Comparison of ENCODE assay signal across 32 cellular contexts in genomic region chr19:5178841-5179625, GRCh38.
"Had no signal": no experiment of that assay in that cellular context is flagged by ENCODE, and none has a peak within 500 bp of the region (broad histone marks: within the 10 kb centered on the region; RNA-seq: fewer than 3 reads in every experiment).

No MANE protein-coding gene starts in this region.

- H3K27me3 Mint-ChIP-seq: activated CD4-positive, alpha-beta T cell treated with anti-CD3 and anti-CD28 coated beads, Interleukin-2, amount 10 ng/mL, durations not matched to agents 24 days and 14 days; activated CD8-positive, alpha-beta T cell treated with anti-CD3 and anti-CD28 coated beads for 36 hours; stimulated activated naive CD8-positive, alpha-beta T cell treated with anti-CD3 and anti-CD28 coated beads, Interleukin-15, amount 100 ng/mL, for 72 hours had no signal

- DNase-seq: activated CD4-positive, alpha-beta T cell treated with anti-CD3 and anti-CD28 coated beads, Interleukin-2, amount 10 ng/mL, durations not matched to agents 24 days and 14 days; activated CD4-positive, CD25-positive, alpha-beta regulatory T cell treated with anti-CD3 and anti-CD28 coated beads, Interleukin-2, amount 50 U/mL, for 72 hours; activated CD8-positive, alpha-beta T cell treated with anti-CD3 and anti-CD28 coated beads for 36 hours; activated gamma-delta T cell treated with Interleukin-2 at 50 U/mL for 16 hours; activated naive CD4-positive, alpha-beta T cell treated with anti-CD3 and anti-CD28 coated beads, Interleukin-2, amount 50 U/mL, for 16 hours; activated T-cell treated with anti-CD3 and anti-CD28 coated beads, Interleukin-2, amount 50 U/mL, for 4 hours; amniotic stem cell; caudate nucleus; cortex of kidney; effector memory CD8-positive, alpha-beta T cell; erythroblast; head of caudate nucleus; immature natural killer cell; left colon; mammary epithelial cell; nucleus accumbens; stimulated activated CD4-positive, alpha-beta T cell treated with anti-CD3 and anti-CD28 coated beads, Interleukin-1b, Interleukin-23, amount 100 ng/mL, for 48 hours; stimulated activated CD4-positive, alpha-beta T cell treated with anti-CD3 and anti-CD28 coated beads, Interleukin-4, amount 100 ng/mL, for 4 hours; stimulated activated CD8-positive, alpha-beta memory T cell treated with anti-CD3 and anti-CD28 coated beads, Interleukin-4, amount 100 ng/mL, for 48 hours; stimulated activated naive CD8-positive, alpha-beta T cell treated with anti-CD3 and anti-CD28 coated beads, Interleukin-15, amount 100 ng/mL, for 72 hours; substantia nigra; uterus; WERI-Rb-1 had no signal

- H3K36me3 Mint-ChIP-seq: immature natural killer cell; stimulated activated memory B cell treated with anti-CD40 and anti-IgM and Interleukin-4, amounts not matched to agents 10 μg/mL and 1 μg/mL and 100 μg/mL, for 72 hours; type B pancreatic cell had no signal

- H3K27ac Mint-ChIP-seq: activated CD4-positive, alpha-beta T cell treated with anti-CD3 and anti-CD28 coated beads, Interleukin-2, amount 10 ng/mL, durations not matched to agents 24 days and 14 days; activated CD8-positive, alpha-beta T cell treated with anti-CD3 and anti-CD28 coated beads for 36 hours; activated T-helper 17 cell treated with anti-CD3 and anti-CD28 coated beads, Interleukin-2, amount 50 U/mL, for 72 hours; immature natural killer cell; nephron; stimulated activated memory B cell treated with anti-CD40 and anti-IgM and Interleukin-4, amounts not matched to agents 10 μg/mL and 1 μg/mL and 100 μg/mL, for 72 hours; T-helper 2 cell treated with Interferon-gamma antibody and Interleukin-4, amounts not matched to agents 5 μg/mL and 100 μg/mL, for 36 hours; type B pancreatic cell had no signal

- H3K27ac ChIP-seq: right atrium auricular region, uterus, WERI-Rb-1 had no signal

- H3K36me3 ChIP-seq: right atrium auricular region, uterus, WERI-Rb-1 had no signal

- H3K27me3 ChIP-seq: right atrium auricular region, uterus had no signal

- H3K4me2 ChIP-seq: smooth muscle cell had no signal

- H3K4me1 ChIP-seq: right atrium auricular region, uterus had no signal

- H3K4me3 Mint-ChIP-seq: activated CD4-positive, alpha-beta T cell treated with anti-CD3 and anti-CD28 coated beads, Interleukin-2, amount 10 ng/mL, durations not matched to agents 24 days and 14 days; activated CD8-positive, alpha-beta T cell treated with anti-CD3 and anti-CD28 coated beads for 36 hours; activated T-cell treated with anti-CD3 and anti-CD28 coated beads, Interleukin-2, amount 50 U/mL, for 4 hours; activated T-helper 17 cell treated with anti-CD3 and anti-CD28 coated beads, Interleukin-2, amount 50 U/mL, for 72 hours; effector memory CD8-positive, alpha-beta T cell; immature natural killer cell; nephron; stimulated activated memory B cell treated with anti-CD40 and anti-IgM and Interleukin-4, amounts not matched to agents 10 μg/mL and 1 μg/mL and 100 μg/mL, for 72 hours; stimulated activated naive CD8-positive, alpha-beta T cell treated with anti-CD3 and anti-CD28 coated beads, Interleukin-15, amount 100 ng/mL, for 72 hours; T-helper 2 cell treated with Interferon-gamma antibody and Interleukin-4, amounts not matched to agents 5 μg/mL and 100 μg/mL, for 36 hours; type B pancreatic cell had no signal

- FAIRE-seq: astrocyte, kidney had no signal

- H3K4me3 ChIP-seq: right atrium auricular region, smooth muscle cell, uterus had no signal

- H3K9me3 Mint-ChIP-seq: activated CD4-positive, alpha-beta T cell treated with anti-CD3 and anti-CD28 coated beads, Interleukin-2, amount 10 ng/mL, durations not matched to agents 24 days and 14 days; activated CD8-positive, alpha-beta T cell treated with anti-CD3 and anti-CD28 coated beads for 36 hours; activated T-cell treated with anti-CD3 and anti-CD28 coated beads, Interleukin-2, amount 50 U/mL, for 4 hours; activated T-helper 17 cell treated with anti-CD3 and anti-CD28 coated beads, Interleukin-2, amount 50 U/mL, for 72 hours; effector memory CD8-positive, alpha-beta T cell; immature natural killer cell; nephron; stimulated activated memory B cell treated with anti-CD40 and anti-IgM and Interleukin-4, amounts not matched to agents 10 μg/mL and 1 μg/mL and 100 μg/mL, for 72 hours; stimulated activated naive CD8-positive, alpha-beta T cell treated with anti-CD3 and anti-CD28 coated beads, Interleukin-15, amount 100 ng/mL, for 72 hours; T-helper 2 cell treated with Interferon-gamma antibody and Interleukin-4, amounts not matched to agents 5 μg/mL and 100 μg/mL, for 36 hours; type B pancreatic cell had no signal

- ATAC-seq: activated CD8-positive, alpha-beta T cell treated with anti-CD3 and anti-CD28 coated beads for 36 hours; activated T-cell treated with anti-CD3 and anti-CD28 coated beads, Interleukin-2, amount 50 U/mL, for 4 hours; activated T-helper 17 cell treated with anti-CD3 and anti-CD28 coated beads, Interleukin-2, amount 50 U/mL, for 72 hours; effector memory CD8-positive, alpha-beta T cell; left colon; stimulated activated memory B cell treated with anti-CD40 and anti-IgM and Interleukin-4, amounts not matched to agents 10 μg/mL and 1 μg/mL and 100 μg/mL, for 72 hours; stimulated activated naive CD8-positive, alpha-beta T cell treated with anti-CD3 and anti-CD28 coated beads, Interleukin-15, amount 100 ng/mL, for 72 hours had no signal

- H3K9me3 ChIP-seq: right atrium auricular region, uterus had no signal

- H3K4me1 Mint-ChIP-seq: activated CD4-positive, alpha-beta T cell treated with anti-CD3 and anti-CD28 coated beads, Interleukin-2, amount 10 ng/mL, durations not matched to agents 24 days and 14 days; immature natural killer cell; nephron; stimulated activated naive CD8-positive, alpha-beta T cell treated with anti-CD3 and anti-CD28 coated beads, Interleukin-15, amount 100 ng/mL, for 72 hours had no signal
